29 cellular contexts compared by ENCODE assay signal in the genomic region with DNA sequence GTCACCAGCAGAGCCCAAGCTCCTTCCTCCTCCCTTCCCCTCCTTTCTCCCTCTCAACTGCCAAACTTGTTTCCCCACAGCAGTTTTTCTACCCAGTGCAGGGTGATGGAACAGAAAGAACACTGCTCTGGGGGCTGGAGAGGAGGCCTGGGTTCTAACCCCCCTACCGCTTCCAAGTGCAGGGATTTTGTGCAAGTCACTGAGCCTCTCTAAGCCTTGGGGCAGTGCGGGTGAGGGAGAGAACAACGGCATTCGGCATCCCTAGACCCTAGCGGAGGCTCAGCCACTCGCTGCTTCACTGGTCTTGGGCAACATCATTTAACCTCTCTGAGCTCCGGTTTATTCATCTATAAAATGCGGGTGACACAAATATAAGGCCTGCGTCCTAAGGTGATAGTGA.
"Had no signal": no experiment of that assay in that cellular context is flagged by ENCODE, and none has a peak within 500 bp of the region (broad histone marks: within the 10 kb centered on the region; RNA-seq: fewer than 3 reads in every experiment).

No MANE protein-coding gene starts in this region.

- H3K9me3 Mint-ChIP-seq: activated CD4-positive, alpha-beta memory T cell treated with anti-CD3 and anti-CD28 coated beads, Interleukin-2, amount 10 ng/mL, durations not matched to agents 7 days and 5 days; activated naive CD8-positive, alpha-beta T cell treated with anti-CD3 and anti-CD28 coated beads for 36 hours; activated T-cell treated with anti-CD3 and anti-CD28 coated beads, Interleukin-2, amount 50 U/mL, for 24 hours; activated T-helper 2 cell treated with anti-CD3 and anti-CD28 coated beads, Interferon-gamma antibody, Interleukin-2, Interleukin-4, amounts not matched to agents 10 μg/mL and 5 μg/mL and 100 μg/mL, durations not matched to agents 14 hours and 24 hours and 36 hours had no signal

- H3K4me3 Mint-ChIP-seq: activated CD4-positive, alpha-beta memory T cell treated with anti-CD3 and anti-CD28 coated beads, Interleukin-2, amount 10 ng/mL, durations not matched to agents 7 days and 5 days; activated naive CD8-positive, alpha-beta T cell treated with anti-CD3 and anti-CD28 coated beads for 36 hours; activated T-cell treated with anti-CD3 and anti-CD28 coated beads, Interleukin-2, amount 50 U/mL, for 24 hours had no signal

- DNase-seq: activated CD4-positive, alpha-beta memory T cell treated with anti-CD3 and anti-CD28 coated beads, Interleukin-2, amount 10 ng/mL, durations not matched to agents 7 days and 5 days; activated CD4-positive, alpha-beta T cell treated with anti-CD3 and anti-CD28 coated beads for 1 hour; activated CD4-positive, alpha-beta T cell treated with anti-CD3 and anti-CD28 coated beads for 48 hours; activated CD4-positive, CD25-positive, alpha-beta regulatory T cell; activated naive CD4-positive, alpha-beta T cell; activated naive CD4-positive, alpha-beta T cell treated with anti-CD3 and anti-CD28 coated beads, Interleukin-2, amount 50 U/mL, for 16 hours; activated naive CD8-positive, alpha-beta T cell treated with anti-CD3 and anti-CD28 coated beads for 36 hours; amniotic stem cell; aorta; Kasumi-1; KG1; MG63; NCI-H1048; NCI-H1105 treated with DMSO at 0.1 percent for 48 hours; NCI-H1436; NCI-H1694; NCI-H1930; NCI-H345; NCI-H526; NCI-H748 treated with DMSO at 0.1 percent for 48 hours; NK-92 treated with Interleukin-12 subunit alpha and Interleukin-12 subunit beta, amount 100 ng/mL, for 24 hours; PC-9; Right ventricle myocardium superior; T1000; WERI-Rb-1 had no signal

- H3K36me3 Mint-ChIP-seq: activated naive CD8-positive, alpha-beta T cell treated with anti-CD3 and anti-CD28 coated beads for 36 hours had no signal

- H3K27me3 Mint-ChIP-seq: activated naive CD8-positive, alpha-beta T cell treated with anti-CD3 and anti-CD28 coated beads for 36 hours had no signal

- H3K27ac ChIP-seq: breast epithelium, PC-9, SK-N-MC, WERI-Rb-1 had no signal

- H3K4me3 ChIP-seq: breast epithelium, MG63, PC-9, SK-N-MC had no signal

- H3K27ac Mint-ChIP-seq: activated CD4-positive, alpha-beta memory T cell treated with anti-CD3 and anti-CD28 coated beads, Interleukin-2, amount 10 ng/mL, durations not matched to agents 7 days and 5 days; activated naive CD8-positive, alpha-beta T cell treated with anti-CD3 and anti-CD28 coated beads for 36 hours had no signal

- H3K27me3 ChIP-seq: breast epithelium, MG63 had no signal

- H3K36me3 ChIP-seq: breast epithelium, MG63, WERI-Rb-1 had no signal
